22 cellular contexts compared by ENCODE assay signal in genomic region chr5:145483211-145483610, GRCh38.
A peak's percentile ranks its signal among the peaks of the same experiment; 100 is the strongest.
DNase-seq lines count a peak whose midpoint lies in the region; ATAC-seq, FAIRE-seq and TF ChIP-seq lines count a peak whose summit lies in the region.
"Had no signal": no experiment of that assay in that cellular context is flagged by ENCODE, and none has a peak within 500 bp of the region (broad histone marks: within the 10 kb centered on the region; RNA-seq: fewer than 3 reads in every experiment).

No MANE protein-coding gene starts in this region.

- no peak for FAIRE-seq in frontal cortex (lab: Jason Lieb, UNC)
- FAIRE-seq: K562 had no signal

- CTCF ChIA-PET in activated CD8-positive, alpha-beta T cell treated with anti-CD3 and anti-CD28 coated beads for 36 hours (lab: Charles Lee) = no interaction called here

- no peaks in the 10 kb centered on the region for H3K4me1 Mint-ChIP-seq in activated CD8-positive, alpha-beta T cell treated with anti-CD3 and anti-CD28 coated beads for 36 hours (ENCODE audit: low read depth)
- H3K4me1 Mint-ChIP-seq: nephron had no signal

- no peaks in the 10 kb centered on the region for H3K27me3 Mint-ChIP-seq in activated CD8-positive, alpha-beta T cell treated with anti-CD3 and anti-CD28 coated beads for 36 hours

- peak; percentile 11 for DNase-seq in DMS53 (lab: John Stamatoyannopoulos, UW)
- DNase-seq in DMS53 treated with DMSO at 0.1 percent for 48 hours (lab: John Stamatoyannopoulos, UW; ENCODE audit: unreplicated experiment) = no peak
- peak; percentile 9 for DNase-seq in hepatic stellate cell (ENCODE audit: low spot score)
- no peak for DNase-seq in frontal cortex (ENCODE audit: low spot score in 2 of 2)
- no peak for DNase-seq in activated CD8-positive, alpha-beta T cell treated with anti-CD3 and anti-CD28 coated beads for 36 hours
- DNase-seq in epidermal melanocyte (ENCODE audit: insufficient read length, low spot score) = no peak
- DNase-seq: activated naive CD4-positive, alpha-beta T cell treated with anti-CD3 and anti-CD28 coated beads, Interleukin-2, amount 50 U/mL, for 16 hours; endodermal cell; heart right ventricle; left ventricle myocardium superior; NCI-H1417; NCI-H446; PC-9; right cardiac atrium; stimulated activated CD4-positive, alpha-beta T cell treated with anti-CD3 and anti-CD28 coated beads, Interleukin-2, amount 100 ng/mL, for 48 hours; T-helper 1 cell; transverse colon had no signal

- H3K4me3 Mint-ChIP-seq in activated CD8-positive, alpha-beta T cell treated with anti-CD3 and anti-CD28 coated beads for 36 hours = no peak overlapping the region
- H3K4me3 Mint-ChIP-seq: endodermal cell, nephron had no signal

- ATAC-seq in SK-N-SH treated with all-trans-retinoic acid at 6 μM for 48 hours (peak; percentile 56), HG03175 (IDR thresholded peaks at IDR 0.05; ENCODE audit: unreplicated experiment) (no peak)
- no peak for ATAC-seq in activated CD8-positive, alpha-beta T cell treated with anti-CD3 and anti-CD28 coated beads for 36 hours
- ATAC-seq: activated CD4-positive, CD25-positive, alpha-beta regulatory T cell treated with anti-CD3 and anti-CD28 coated beads, Interleukin-2, amount 50 U/mL, for 24 hours; heart right ventricle; K562; left ventricle myocardium superior; right cardiac atrium had no signal

- no peaks in the 10 kb centered on the region for H3K36me3 Mint-ChIP-seq in activated CD8-positive, alpha-beta T cell treated with anti-CD3 and anti-CD28 coated beads for 36 hours (ENCODE audit: low read depth)

- intact Hi-C loops in activated CD8-positive, alpha-beta T cell treated with anti-CD3 and anti-CD28 coated beads for 36 hours (cut with micrococcal nuclease) = no loop called here

- no peak overlapping the region for H3K27ac Mint-ChIP-seq in activated CD8-positive, alpha-beta T cell treated with anti-CD3 and anti-CD28 coated beads for 36 hours
- H3K27ac Mint-ChIP-seq: endodermal cell, nephron had no signal

- POLR2A ChIA-PET in activated CD8-positive, alpha-beta T cell treated with anti-CD3 and anti-CD28 coated beads for 36 hours (lab: Charles Lee) = no interaction called here

- H3K9me3 Mint-ChIP-seq in activated CD8-positive, alpha-beta T cell treated with anti-CD3 and anti-CD28 coated beads for 36 hours = no peaks in the 10 kb centered on the region
- H3K9me3 Mint-ChIP-seq: endodermal cell, nephron had no signal

- TF ChIP-seq CTCF in activated CD8-positive, alpha-beta T cell treated with anti-CD3 and anti-CD28 coated beads for 36 hours (IDR thresholded peaks at IDR 0.05) = no peak

TF ChIP-seq in SK-N-SH treated with all-trans-retinoic acid at 6 μM for 48 hours, 23 proteins besides CTCF, POLR2A, EP300 and RAD21 (continues in another document):
- TF ChIP-seq ZFP30 (CRISPR knock-in tag; IDR thresholded peaks at IDR 0.05) (no peak), SNAI2 (CRISPR knock-in tag; IDR thresholded peaks at IDR 0.05) (no peak), CSDC2 (CRISPR knock-in tag; IDR thresholded peaks at IDR 0.05) (no peak), ZC3H10 (CRISPR knock-in tag; IDR thresholded peaks at IDR 0.05) (no peak), ESRRG (CRISPR knock-in tag; IDR thresholded peaks at IDR 0.05) (no peak), TOX (CRISPR knock-in tag; IDR thresholded peaks at IDR 0.05; ENCODE audit: borderline replicate concordance) (no peak), OSR1 (CRISPR knock-in tag; IDR thresholded peaks at IDR 0.05) (no peak), RARB (CRISPR knock-in tag; IDR thresholded peaks at IDR 0.05) (no peak), ISL1 (CRISPR knock-in tag; IDR thresholded peaks at IDR 0.05) (no peak), ARNTL (CRISPR knock-in tag; IDR thresholded peaks at IDR 0.05; ENCODE audit: borderline replicate concordance, low read depth) (no peak), ZNF565 (CRISPR knock-in tag; conservative IDR thresholded peaks at IDR 0.05; ENCODE audit: low read depth) (no peak), CREB5 (CRISPR knock-in tag; IDR thresholded peaks at IDR 0.05; ENCODE audit: low read depth) (no peak), TCF4 (CRISPR knock-in tag; IDR thresholded peaks at IDR 0.05; ENCODE audit: borderline replicate concordance) (no peak), GLIS3 (CRISPR knock-in tag; IDR thresholded peaks at IDR 0.05) (no peak), BACH2 (CRISPR knock-in tag; IDR thresholded peaks at IDR 0.05; ENCODE audit: borderline replicate concordance) (no peak)
- TF ChIP-seq, protein P1, sequence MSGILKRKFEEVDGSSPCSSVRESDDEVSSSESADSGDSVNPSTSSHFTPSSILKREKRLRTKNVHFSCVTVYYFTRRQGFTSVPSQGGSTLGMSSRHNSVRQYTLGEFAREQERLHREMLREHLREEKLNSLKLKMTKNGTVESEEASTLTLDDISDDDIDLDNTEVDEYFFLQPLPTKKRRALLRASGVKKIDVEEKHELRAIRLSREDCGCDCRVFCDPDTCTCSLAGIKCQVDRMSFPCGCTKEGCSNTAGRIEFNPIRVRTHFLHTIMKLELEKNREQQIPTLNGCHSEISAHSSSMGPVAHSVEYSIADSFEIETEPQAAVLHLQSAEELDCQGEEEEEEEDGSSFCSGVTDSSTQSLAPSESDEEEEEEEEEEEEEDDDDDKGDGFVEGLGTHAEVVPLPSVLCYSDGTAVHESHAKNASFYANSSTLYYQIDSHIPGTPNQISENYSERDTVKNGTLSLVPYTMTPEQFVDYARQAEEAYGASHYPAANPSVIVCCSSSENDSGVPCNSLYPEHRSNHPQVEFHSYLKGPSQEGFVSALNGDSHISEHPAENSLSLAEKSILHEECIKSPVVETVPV (CRISPR knock-in tag; IDR thresholded peaks at IDR 0.05) = no peak
- TF ChIP-seq, protein P2, sequence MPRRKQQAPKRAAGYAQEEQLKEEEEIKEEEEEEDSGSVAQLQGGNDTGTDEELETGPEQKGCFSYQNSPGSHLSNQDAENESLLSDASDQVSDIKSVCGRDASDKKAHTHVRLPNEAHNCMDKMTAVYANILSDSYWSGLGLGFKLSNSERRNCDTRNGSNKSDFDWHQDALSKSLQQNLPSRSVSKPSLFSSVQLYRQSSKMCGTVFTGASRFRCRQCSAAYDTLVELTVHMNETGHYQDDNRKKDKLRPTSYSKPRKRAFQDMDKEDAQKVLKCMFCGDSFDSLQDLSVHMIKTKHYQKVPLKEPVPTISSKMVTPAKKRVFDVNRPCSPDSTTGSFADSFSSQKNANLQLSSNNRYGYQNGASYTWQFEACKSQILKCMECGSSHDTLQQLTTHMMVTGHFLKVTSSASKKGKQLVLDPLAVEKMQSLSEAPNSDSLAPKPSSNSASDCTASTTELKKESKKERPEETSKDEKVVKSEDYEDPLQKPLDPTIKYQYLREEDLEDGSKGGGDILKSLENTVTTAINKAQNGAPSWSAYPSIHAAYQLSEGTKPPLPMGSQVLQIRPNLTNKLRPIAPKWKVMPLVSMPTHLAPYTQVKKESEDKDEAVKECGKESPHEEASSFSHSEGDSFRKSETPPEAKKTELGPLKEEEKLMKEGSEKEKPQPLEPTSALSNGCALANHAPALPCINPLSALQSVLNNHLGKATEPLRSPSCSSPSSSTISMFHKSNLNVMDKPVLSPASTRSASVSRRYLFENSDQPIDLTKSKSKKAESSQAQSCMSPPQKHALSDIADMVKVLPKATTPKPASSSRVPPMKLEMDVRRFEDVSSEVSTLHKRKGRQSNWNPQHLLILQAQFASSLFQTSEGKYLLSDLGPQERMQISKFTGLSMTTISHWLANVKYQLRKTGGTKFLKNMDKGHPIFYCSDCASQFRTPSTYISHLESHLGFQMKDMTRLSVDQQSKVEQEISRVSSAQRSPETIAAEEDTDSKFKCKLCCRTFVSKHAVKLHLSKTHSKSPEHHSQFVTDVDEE (CRISPR knock-in tag; IDR thresholded peaks at IDR 0.05) = no peak
- TF ChIP-seq, protein P3, sequence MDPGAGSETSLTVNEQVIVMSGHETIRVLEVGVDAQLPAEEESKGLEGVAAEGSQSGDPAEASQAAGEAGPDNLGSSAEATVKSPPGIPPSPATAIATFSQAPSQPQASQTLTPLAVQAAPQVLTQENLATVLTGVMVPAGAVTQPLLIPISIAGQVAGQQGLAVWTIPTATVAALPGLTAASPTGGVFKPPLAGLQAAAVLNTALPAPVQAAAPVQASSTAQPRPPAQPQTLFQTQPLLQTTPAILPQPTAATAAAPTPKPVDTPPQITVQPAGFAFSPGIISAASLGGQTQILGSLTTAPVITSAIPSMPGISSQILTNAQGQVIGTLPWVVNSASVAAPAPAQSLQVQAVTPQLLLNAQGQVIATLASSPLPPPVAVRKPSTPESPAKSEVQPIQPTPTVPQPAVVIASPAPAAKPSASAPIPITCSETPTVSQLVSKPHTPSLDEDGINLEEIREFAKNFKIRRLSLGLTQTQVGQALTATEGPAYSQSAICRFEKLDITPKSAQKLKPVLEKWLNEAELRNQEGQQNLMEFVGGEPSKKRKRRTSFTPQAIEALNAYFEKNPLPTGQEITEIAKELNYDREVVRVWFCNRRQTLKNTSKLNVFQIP (CRISPR knock-in tag; IDR thresholded peaks at IDR 0.05; ENCODE audit: borderline replicate concordance, low read depth) = no peak
- TF ChIP-seq, protein P4, sequence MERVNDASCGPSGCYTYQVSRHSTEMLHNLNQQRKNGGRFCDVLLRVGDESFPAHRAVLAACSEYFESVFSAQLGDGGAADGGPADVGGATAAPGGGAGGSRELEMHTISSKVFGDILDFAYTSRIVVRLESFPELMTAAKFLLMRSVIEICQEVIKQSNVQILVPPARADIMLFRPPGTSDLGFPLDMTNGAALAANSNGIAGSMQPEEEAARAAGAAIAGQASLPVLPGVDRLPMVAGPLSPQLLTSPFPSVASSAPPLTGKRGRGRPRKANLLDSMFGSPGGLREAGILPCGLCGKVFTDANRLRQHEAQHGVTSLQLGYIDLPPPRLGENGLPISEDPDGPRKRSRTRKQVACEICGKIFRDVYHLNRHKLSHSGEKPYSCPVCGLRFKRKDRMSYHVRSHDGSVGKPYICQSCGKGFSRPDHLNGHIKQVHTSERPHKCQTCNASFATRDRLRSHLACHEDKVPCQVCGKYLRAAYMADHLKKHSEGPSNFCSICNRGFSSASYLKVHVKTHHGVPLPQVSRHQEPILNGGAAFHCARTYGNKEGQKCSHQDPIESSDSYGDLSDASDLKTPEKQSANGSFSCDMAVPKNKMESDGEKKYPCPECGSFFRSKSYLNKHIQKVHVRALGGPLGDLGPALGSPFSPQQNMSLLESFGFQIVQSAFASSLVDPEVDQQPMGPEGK (CRISPR knock-in tag; IDR thresholded peaks at IDR 0.05; ENCODE audit: borderline replicate concordance) = no peak

Comparison
In these comparisons a context has a peak if more than half of its experiments do, and no peak if none do; other contexts are left out.
1. DNase-seq: peak in DMS53 (single experiment) and hepatic stellate cell (single experiment); none in DMS53 treated with DMSO at 0.1 percent for 48 hours (single experiment), frontal cortex (0 of 2), activated CD8-positive, alpha-beta T cell treated with anti-CD3 and anti-CD28 coated beads for 36 hours (single experiment) and epidermal melanocyte (single experiment).